Comparison of ENCODE assay signal across 1 cellular context in the genomic region with DNA sequence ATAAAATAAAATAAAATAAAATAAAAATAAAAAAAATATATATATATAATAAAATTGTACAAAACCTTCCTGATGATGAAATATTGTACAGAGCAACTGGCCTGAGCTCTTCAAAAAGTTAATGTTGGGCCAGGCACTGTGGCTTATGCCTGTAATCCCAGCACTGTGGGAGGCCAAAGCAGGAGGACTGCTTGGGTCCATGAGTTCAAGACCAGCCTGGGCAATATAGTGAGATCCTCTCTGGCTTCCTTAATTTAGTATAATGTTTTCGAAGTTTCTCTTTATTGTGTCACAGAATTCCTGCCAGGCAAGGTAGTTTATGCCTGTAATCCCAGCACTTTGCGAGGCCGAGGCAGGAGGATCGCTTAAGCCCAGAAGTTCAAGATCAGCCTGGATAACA.
TF ChIP-seq lines count a peak whose summit lies in the region.

No MANE protein-coding gene starts in this region.

TF ChIP-seq in WTC11, 78 proteins besides CTCF, POLR2A, EP300 and RAD21 (continued from another document):
- no peak for TF ChIP-seq AFF4 (CRISPR knock-in tag; IDR thresholded peaks at IDR 0.05; ENCODE audit: borderline replicate concordance)
- TF ChIP-seq HMGA2 (CRISPR knock-in tag; IDR thresholded peaks at IDR 0.05), result peak; percentile 77; the same call in 1 of the 2 replicates
